Comparison of ENCODE assay signal across 14 cellular contexts in the genomic region with DNA sequence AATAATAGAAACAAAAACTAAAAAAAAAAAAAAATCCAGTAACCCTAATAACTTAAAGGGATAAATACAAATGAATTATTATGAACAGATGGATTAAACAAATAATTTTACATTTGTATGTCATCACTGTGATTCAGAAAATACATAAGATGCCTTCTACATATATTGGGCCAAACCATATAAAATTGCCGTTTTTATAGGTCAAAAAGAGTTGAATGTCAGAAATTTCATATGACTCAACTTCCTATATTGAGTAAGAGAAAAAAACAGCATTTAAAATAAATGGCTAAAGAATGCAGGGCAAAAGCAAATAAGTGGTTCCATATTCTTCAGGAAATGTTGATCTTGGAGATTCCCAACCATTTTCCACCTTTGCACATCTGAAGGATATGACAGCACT.
"Had no signal": no experiment of that assay in that cellular context is flagged by ENCODE, and none has a peak within 500 bp of the region (broad histone marks: within the 10 kb centered on the region; RNA-seq: fewer than 3 reads in every experiment).

No MANE protein-coding gene starts in this region.

- H3K4me2 ChIP-seq: hepatocyte had no signal

- H3K27ac Mint-ChIP-seq: activated CD8-positive, alpha-beta memory T cell treated with anti-CD3 and anti-CD28 coated beads, Interleukin-2, amount 10 ng/mL, durations not matched to agents 7 days and 5 days; activated naive CD4-positive, alpha-beta T cell treated with anti-CD3 and anti-CD28 coated beads, Interleukin-2, amount 50 U/mL, for 72 hours; nephron; T-helper 2 cell treated with Interferon-gamma antibody and Interleukin-4, amounts not matched to agents 5 μg/mL and 100 μg/mL, for 36 hours had no signal

- H3K36me3 Mint-ChIP-seq: activated naive CD4-positive, alpha-beta T cell treated with anti-CD3 and anti-CD28 coated beads, Interleukin-2, amount 50 U/mL, for 72 hours had no signal

- H3K36me3 ChIP-seq: thoracic aorta had no signal

- ATAC-seq: activated CD8-positive, alpha-beta memory T cell treated with anti-CD3 and anti-CD28 coated beads, Interleukin-2, amount 10 ng/mL, durations not matched to agents 7 days and 5 days; activated naive CD4-positive, alpha-beta T cell treated with anti-CD3 and anti-CD28 coated beads, Interleukin-2, amount 50 U/mL, for 72 hours; activated T-cell treated with anti-CD3 and anti-CD28 coated beads, Interleukin-2, amount 50 U/mL, for 4 hours; left ventricle myocardium superior had no signal

- H3K9me3 ChIP-seq: esophagus squamous epithelium, stomach, thoracic aorta had no signal

- DNase-seq: activated CD8-positive, alpha-beta memory T cell treated with anti-CD3 and anti-CD28 coated beads, Interleukin-2, amount 10 ng/mL, durations not matched to agents 7 days and 5 days; activated effector memory CD4-positive, alpha-beta T cell treated with anti-CD3 and anti-CD28 coated beads, Interleukin-2, amount 50 U/mL, for 16 hours; activated T-cell treated with anti-CD3 and anti-CD28 coated beads, Interleukin-2, amount 50 U/mL, for 4 hours; esophagus squamous epithelium; left ventricle myocardium superior; mesendoderm; stimulated activated CD4-positive, alpha-beta T cell treated with anti-CD3 and anti-CD28 coated beads, Interleukin-15, amount 100 ng/mL, for 24 hours; stimulated activated CD4-positive, alpha-beta T cell treated with anti-CD3 and anti-CD28 coated beads, Interleukin-4, amount 100 ng/mL, for 4 hours; stomach had no signal

- H3K27me3 Mint-ChIP-seq: activated CD8-positive, alpha-beta memory T cell treated with anti-CD3 and anti-CD28 coated beads, Interleukin-2, amount 10 ng/mL, durations not matched to agents 7 days and 5 days had no signal

- H3K9me3 Mint-ChIP-seq: activated naive CD4-positive, alpha-beta T cell treated with anti-CD3 and anti-CD28 coated beads, Interleukin-2, amount 50 U/mL, for 72 hours; activated T-cell treated with anti-CD3 and anti-CD28 coated beads, Interleukin-2, amount 50 U/mL, for 4 hours; nephron; T-helper 2 cell treated with Interferon-gamma antibody and Interleukin-4, amounts not matched to agents 5 μg/mL and 100 μg/mL, for 36 hours had no signal

- H3K4me3 ChIP-seq: esophagus squamous epithelium, hepatocyte, stomach, thoracic aorta had no signal

- H2AFZ ChIP-seq: hepatocyte had no signal

- H3K27ac ChIP-seq: esophagus squamous epithelium, hepatocyte, stomach, thoracic aorta had no signal

- H3K4me1 Mint-ChIP-seq: nephron had no signal

- H3K4me3 Mint-ChIP-seq: activated CD8-positive, alpha-beta memory T cell treated with anti-CD3 and anti-CD28 coated beads, Interleukin-2, amount 10 ng/mL, durations not matched to agents 7 days and 5 days; activated T-cell treated with anti-CD3 and anti-CD28 coated beads, Interleukin-2, amount 50 U/mL, for 4 hours; nephron; T-helper 2 cell treated with Interferon-gamma antibody and Interleukin-4, amounts not matched to agents 5 μg/mL and 100 μg/mL, for 36 hours had no signal

- H3K4me1 ChIP-seq: esophagus squamous epithelium, stomach had no signal

- H3K27me3 ChIP-seq: esophagus squamous epithelium, hepatocyte, stomach had no signal
